ENCODE assay signal across 1 cellular context in genomic region chr19:41706741-41707501, GRCh38.
TF ChIP-seq lines count a peak whose summit lies in the region.

No MANE protein-coding gene starts in this region.

TF ChIP-seq in HepG2, 621 proteins besides CTCF, POLR2A, EP300 and RAD21 (continued from another document):
- TF ChIP-seq FOXO1 (CRISPR knock-in tag; IDR thresholded peaks at IDR 0.05) (no peak), TEAD2 (CRISPR knock-in tag; IDR thresholded peaks at IDR 0.05) (no peak), NFRKB (IDR thresholded peaks at IDR 0.05) (no peak), KLF12 (CRISPR knock-in tag; IDR thresholded peaks at IDR 0.05; ENCODE audit: borderline replicate concordance) (peak; percentile 51; the same call in 1 of the 2 replicates), ZBTB44 (CRISPR knock-in tag; IDR thresholded peaks at IDR 0.05) (no peak), DNMT1 (CRISPR knock-in tag; IDR thresholded peaks at IDR 0.05) (no peak), GATAD2A (CRISPR knock-in tag; IDR thresholded peaks at IDR 0.05) (0 out of 2 replicates have a peak, but pooled peaks have one; percentile 15), ZNF34 (CRISPR knock-in tag; IDR thresholded peaks at IDR 0.05; ENCODE audit: borderline replicate concordance) (no peak), ZFP91 (CRISPR knock-in tag; IDR thresholded peaks at IDR 0.05; ENCODE audit: borderline replicate concordance) (peak; percentile 43; the same call in 1 of the 2 replicates), SMARCE1 (IDR thresholded peaks at IDR 0.05; ENCODE audit: borderline replicate concordance) (no peak), MAZ (IDR thresholded peaks at IDR 0.05; ENCODE audit: borderline replicate concordance, low read depth, low read length) (no peak), MAZ (CRISPR knock-in tag; IDR thresholded peaks at IDR 0.05; ENCODE audit: low read depth) (peak; percentile 29; the same call in 1 of the 2 replicates), MIER2 (CRISPR knock-in tag; IDR thresholded peaks at IDR 0.05) (peak; percentile 89; the same call in 1 of the 2 replicates)
TF ChIP-seq in HepG2: peak in this region for 46.
